In the genomic region with DNA sequence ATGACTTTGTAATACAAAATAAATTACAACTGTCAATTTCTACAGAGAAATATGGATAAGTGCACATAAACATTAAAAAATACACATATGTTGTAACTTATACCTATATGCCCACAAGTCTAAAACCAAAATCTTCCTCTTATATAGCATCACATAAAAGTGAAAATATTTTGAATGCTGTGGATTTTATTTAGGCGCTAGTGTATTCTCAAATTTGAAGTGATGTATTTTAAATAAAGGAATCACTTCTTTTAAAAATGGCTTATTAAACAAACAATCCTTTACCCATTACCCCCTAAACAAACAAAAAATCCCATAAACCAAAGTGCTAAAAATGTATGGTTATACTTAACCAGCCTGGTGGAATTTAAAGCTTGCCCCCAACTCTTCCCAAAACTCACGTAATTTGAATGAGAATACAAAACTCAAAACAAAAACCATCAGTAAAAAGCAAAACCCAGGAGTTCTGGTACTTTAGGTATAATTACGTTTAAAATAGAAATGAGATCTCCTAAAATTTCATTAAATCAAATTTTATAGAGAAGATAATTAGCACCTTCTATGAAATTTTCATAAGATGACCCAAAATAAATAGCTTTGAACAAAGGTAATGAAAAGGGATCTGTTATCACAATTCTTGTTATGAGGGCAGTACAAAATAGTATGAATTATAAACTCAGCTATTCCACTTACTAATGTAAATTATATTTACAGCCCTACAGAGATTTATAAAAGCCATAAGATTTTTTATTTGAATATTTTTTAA, we compare ENCODE assay signal across 9 cellular contexts.
DNase-seq lines count a peak whose midpoint lies in the region; ATAC-seq and TF ChIP-seq lines count a peak whose summit lies in the region.
"Had no signal": no experiment of that assay in that cellular context is flagged by ENCODE, and none has a peak within 500 bp of the region (broad histone marks: within the 10 kb centered on the region; RNA-seq: fewer than 3 reads in every experiment).

No MANE protein-coding gene starts in this region.

- CTCF ChIA-PET in CD4-positive, alpha-beta memory T cell (lab: Charles Lee; ENCODE audit: partially characterized antibody): interaction anchor here (1.6 to 17.1 kb wide), 4 partner anchors 10 to 833 kb away, joined by 4 to 252 read pairs (median 60); a partner anchor contains a TSS
- CTCF ChIA-PET in mammary epithelial cell (lab: Charles Lee; ENCODE audit: low non-redundant PET): no interaction called here

- 50% methylated on average over 3 of the region's 3 CpGs for WGBS in mammary epithelial cell (ENCODE audit: low coverage, missing lambda C conversion rate)

- peak overlapping the region; percentile 97 for H3K9ac ChIP-seq in Karpas-422 (ENCODE audit: low read length)
- H3K9ac ChIP-seq in mammary epithelial cell (ENCODE audit: insufficient read depth, low read length): peak overlapping the region; percentile 96
- peak overlapping the region in 1 of 2 donors; percentile 22 for H3K9ac ChIP-seq in colonic mucosa (ENCODE audit: low read depth in 2 of 2, low read length in 2 of 2)

- peaks cover 65% of the 10 kb centered on the region for H3K4me1 ChIP-seq in CD4-positive, alpha-beta memory T cell (ENCODE audit: insufficient read depth, low read length)
- H3K4me1 ChIP-seq in Karpas-422 (ENCODE audit: low read length) (peaks cover 64% of the 10 kb centered on the region), mammary epithelial cell (ENCODE audit: insufficient read depth, low read length) (peaks cover 6% of the 10 kb centered on the region), neuron (ENCODE audit: insufficient read depth, low read length) (peaks cover 18% of the 10 kb centered on the region), colonic mucosa (no peaks in the 10 kb centered on the region)

- peak overlapping the region in 5 of 7 donors; percentile 25 to 99 (median 79) for H3K27ac Mint-ChIP-seq in CD4-positive, alpha-beta memory T cell

- intact Hi-C loops in CD4-positive, alpha-beta memory T cell (cut with micrococcal nuclease): no loop called here
- intact Hi-C loops in mammary epithelial cell (cut with micrococcal nuclease): no loop called here
- intact Hi-C loops in colonic mucosa (cut with DNase I): no loop called here

- dilution Hi-C loops in mammary epithelial cell (cut with HindIII; ENCODE audit: low sequenced_read_pairs): no loop called here

- no peak for DNase-seq in CD4-positive, alpha-beta memory T cell
- DNase-seq in Karpas-422 (no peak), mammary epithelial cell (no peak), SHP77 (lab: John Stamatoyannopoulos, UW) (no peak), colonic mucosa (no peak), kidney tubule cell (ENCODE audit: low spot score) (no peak)
- DNase-seq: right cardiac atrium had no signal

- H3K4me1 Mint-ChIP-seq in CD4-positive, alpha-beta memory T cell: peaks cover 21 to 54% (median 33%) of the 10 kb centered on the region in 4 donors

- no peaks in the 10 kb centered on the region for H3K9me3 ChIP-seq in CD4-positive, alpha-beta memory T cell (ENCODE audit: control insufficient read depth in 1 of 2, low read length in 2 of 2)
- H3K9me3 ChIP-seq in Karpas-422 (ENCODE audit: low read length) (no peaks in the 10 kb centered on the region), mammary epithelial cell (replicated peaks; ENCODE audit: insufficient read depth, low read length) (no peaks in the 10 kb centered on the region), neuron (ENCODE audit: low read length) (no peaks in the 10 kb centered on the region), colonic mucosa (no peaks in the 10 kb centered on the region)

- no TSS peak for BruUV-seq in mammary epithelial cell (replicated peaks; lab: Mats Ljungman, UMichigan)

- peaks cover 0 to 13% (median 0%) of the 10 kb centered on the region in 8 donors for H3K9me3 Mint-ChIP-seq in CD4-positive, alpha-beta memory T cell

- H3K27me3 Mint-ChIP-seq in CD4-positive, alpha-beta memory T cell: peaks cover 0 to 6% of the 10 kb centered on the region in 2 donors

- H3K79me2 ChIP-seq in Karpas-422 (ENCODE audit: low read length) (peaks cover 91% of the 10 kb centered on the region), mammary epithelial cell (ENCODE audit: insufficient read depth, low read length) (peaks cover 95% of the 10 kb centered on the region)

- no peak for ATAC-seq in HG03045 (IDR thresholded peaks at IDR 0.05; ENCODE audit: unreplicated experiment)
- ATAC-seq: right cardiac atrium had no signal

- peak overlapping the region; percentile 6 to 15 for H3K4me3 ChIP-seq in CD4-positive, alpha-beta memory T cell (ENCODE audit: low read length in 2 of 2)
- H3K4me3 ChIP-seq in Karpas-422 (ENCODE audit: low read length) (peak overlapping the region; percentile 96), mammary epithelial cell (replicated peaks in 1 of 3; ENCODE audit: insufficient read depth in 1 of 3, low read depth in 2 of 3, low read length in 3 of 3) (peak overlapping the region; percentile 76 to 99 (median 92)), neuron (ENCODE audit: low read length) (peak overlapping the region; percentile 61), colonic mucosa (no peak overlapping the region)

- H3K27ac ChIP-seq in CD4-positive, alpha-beta memory T cell (ENCODE audit: low read depth, low read length): peak overlapping the region; percentile 89
- H3K27ac ChIP-seq in Karpas-422 (ENCODE audit: low read length) (peak overlapping the region; percentile 92), mammary epithelial cell (ENCODE audit: insufficient read depth, low read depth, low read length) (peak overlapping the region; percentile 90), colonic mucosa (no peak overlapping the region)

- H4K20me1 ChIP-seq in Karpas-422 (ENCODE audit: insufficient read depth, low read depth, low read length) (peaks cover 29% of the 10 kb centered on the region), mammary epithelial cell (ENCODE audit: insufficient read depth, low read length) (peaks cover 2% of the 10 kb centered on the region)

- H3K36me3 ChIP-seq in CD4-positive, alpha-beta memory T cell (ENCODE audit: insufficient read depth, low read length): no peaks in the 10 kb centered on the region
- peaks cover 25% of the 10 kb centered on the region for H3K36me3 ChIP-seq in Karpas-422 (ENCODE audit: insufficient read depth, low read length)
- H3K36me3 ChIP-seq in mammary epithelial cell (ENCODE audit: insufficient read depth, low read length): no peaks in the 10 kb centered on the region
- peaks cover 7% of the 10 kb centered on the region for H3K36me3 ChIP-seq in neuron (ENCODE audit: insufficient read depth, low read length)
- H3K36me3 ChIP-seq in colonic mucosa: no peaks in the 10 kb centered on the region

- peaks cover 4 to 27% of the 10 kb centered on the region in 2 donors for H3K36me3 Mint-ChIP-seq in CD4-positive, alpha-beta memory T cell

- no peaks in the 10 kb centered on the region for H3K27me3 ChIP-seq in CD4-positive, alpha-beta memory T cell (ENCODE audit: insufficient read depth, low read length)
- H3K27me3 ChIP-seq in Karpas-422 (ENCODE audit: low read length) (no peaks in the 10 kb centered on the region), mammary epithelial cell (ENCODE audit: insufficient read depth, low read length) (no peaks in the 10 kb centered on the region), neuron (ENCODE audit: insufficient read depth, low read length) (no peaks in the 10 kb centered on the region), colonic mucosa (no peaks in the 10 kb centered on the region)

- in situ Hi-C loops in mammary epithelial cell (cut with MboI; ENCODE audit: low sequenced_read_pairs in 2 of 2): loop anchor here in 1 of 2 donors (25.0 kb wide), 1 partner anchor 459 kb away; no protein-coding TSS in a partner anchor

- H3K4me3 Mint-ChIP-seq in CD4-positive, alpha-beta memory T cell: peak overlapping the region; percentile 45 to 99 (median 60)

- POLR2A ChIA-PET in CD4-positive, alpha-beta memory T cell (lab: Charles Lee; ENCODE audit: partially characterized antibody): interaction anchor here (0.5 to 20.7 kb wide), 7 partner anchors 8 to 287 kb away, joined by 3 to 648 read pairs (median 3); a partner anchor contains a TSS

- H3K9me2 ChIP-seq in Karpas-422 (replicated peaks; ENCODE audit: insufficient read depth, low read length): no peaks in the 10 kb centered on the region

- TF ChIP-seq CTCF in mammary epithelial cell (conservative IDR thresholded peaks at IDR 0.05 in 1 of 2, IDR thresholded peaks at IDR 0.05 in 1 of 2; ENCODE audit: extremely low read depth in 1 of 2, insufficient read depth in 1 of 2, low read depth in 1 of 2, low read length in 2 of 2) (no peak), colonic mucosa (IDR thresholded peaks at IDR 0.05) (no peak)

- H3K4me2 ChIP-seq in Karpas-422 (ENCODE audit: low read depth, low read length, poor library complexity, severe bottlenecking) (peak overlapping the region; percentile 82), mammary epithelial cell (ENCODE audit: insufficient read depth, low read depth, low read length) (peak overlapping the region; percentile 86)

- H2AFZ ChIP-seq in Karpas-422 (ENCODE audit: low read length): no peak overlapping the region
- H2AFZ ChIP-seq in mammary epithelial cell (ENCODE audit: low read depth, low read length): no peak overlapping the region
- H2AFZ ChIP-seq in neuron (ENCODE audit: low read depth, low read length): no peak overlapping the region
